In genomic region chr2:56476509-56477071, GRCh38 we compare ENCODE assay signal across 16 cellular contexts.
"Had no signal": no experiment of that assay in that cellular context is flagged by ENCODE, and none has a peak within 500 bp of the region (broad histone marks: within the 10 kb centered on the region; RNA-seq: fewer than 3 reads in every experiment).

No MANE protein-coding gene starts in this region.

- ATAC-seq: activated CD8-positive, alpha-beta T cell treated with anti-CD3 and anti-CD28 coated beads for 36 hours; activated T-cell treated with anti-CD3 and anti-CD28 coated beads, Interleukin-2, amount 50 U/mL, for 72 hours; natural killer cell; stimulated activated memory B cell treated with anti-CD40 and anti-IgM and Interleukin-4, amounts not matched to agents 10 μg/mL and 1 μg/mL and 100 μg/mL, for 72 hours had no signal

- H3K79me2 ChIP-seq: hepatocyte had no signal

- H3K4me1 ChIP-seq: uterus had no signal

- H3K4me3 ChIP-seq: esophagus muscularis mucosa, hepatocyte, uterus had no signal

- H3K9me3 ChIP-seq: esophagus muscularis mucosa, neutrophil, uterus had no signal

- H3K36me3 ChIP-seq: esophagus muscularis mucosa, neutrophil, uterus, WERI-Rb-1 had no signal

- H3K4me2 ChIP-seq: hepatocyte had no signal

- DNase-seq: activated CD8-positive, alpha-beta T cell treated with anti-CD3 and anti-CD28 coated beads for 36 hours; activated gamma-delta T cell; activated T-cell treated with anti-CD3 and anti-CD28 coated beads, Interleukin-2, amount 50 U/mL, for 72 hours; amniotic stem cell; cortex of kidney; effector CD4-positive, alpha-beta T cell; islet precursor cell; mesenchymal stem cell; natural killer cell; stimulated activated CD4-positive, alpha-beta T cell treated with anti-CD3 and anti-CD28 coated beads, Interleukin-2, amount 100 ng/mL, for 48 hours; uterus; WERI-Rb-1 had no signal

- H3K27ac ChIP-seq: esophagus muscularis mucosa, hepatocyte, neutrophil, uterus, WERI-Rb-1 had no signal

- H2AFZ ChIP-seq: hepatocyte had no signal

- H3K27me3 ChIP-seq: esophagus muscularis mucosa, hepatocyte, neutrophil, uterus had no signal
